In genomic region chr7:138515001-138515528, GRCh38 we compare ENCODE assay signal across 14 cellular contexts. TPM values are rescaled to one million over a fixed set of nuclear protein-coding genes. Genes with fewer than 3 reads are reported as not detected.
A peak's percentile ranks its signal among the peaks of the same experiment; 100 is the strongest.
DNase-seq lines count a peak whose midpoint lies in the region; ATAC-seq and TF ChIP-seq lines count a peak whose summit lies in the region.
"Had no signal": no experiment of that assay in that cellular context is flagged by ENCODE, and none has a peak within 500 bp of the region (broad histone marks: within the 10 kb centered on the region; RNA-seq: fewer than 3 reads in every experiment).

No MANE protein-coding gene starts in this region.

- no peak overlapping the region for H3K4me3 ChIP-seq in GM06990 (replicated peaks; ENCODE audit: low read depth, low read length)
- H3K4me3 ChIP-seq in upper lobe of right lung: no peak overlapping the region
- H3K4me3 ChIP-seq: SJSA1, thoracic aorta had no signal

- CTCF ChIA-PET in MCF 10A (lab: Yijun Ruan, JAX): no interaction called here

- no peak overlapping the region for H3K27ac ChIP-seq in upper lobe of right lung
- H3K27ac ChIP-seq: SJSA1, thoracic aorta had no signal

- H3K4me3 Mint-ChIP-seq in MCF 10A (ENCODE audit: unreplicated experiment): no peak overlapping the region

- H3K9me3 ChIP-seq in upper lobe of right lung: no peaks in the 10 kb centered on the region
- H3K9me3 ChIP-seq: SJSA1, thoracic aorta had no signal

- TF ChIP-seq CTCF in GM06990 (IDR thresholded peaks at IDR 0.05; ENCODE audit: insufficient read depth, low read length, poor library complexity, severe bottlenecking) (no peak), upper lobe of right lung (IDR thresholded peaks at IDR 0.05) (no peak), MCF 10A (IDR thresholded peaks at IDR 0.05; ENCODE audit: unreplicated experiment) (no peak)

- H3K4me1 Mint-ChIP-seq in MCF 10A (ENCODE audit: insufficient read depth, unreplicated experiment): no peaks in the 10 kb centered on the region

- H3K4me1 ChIP-seq in upper lobe of right lung: no peaks in the 10 kb centered on the region
- H3K4me1 ChIP-seq: SJSA1 had no signal

- H3K27me3 ChIP-seq in GM06990 (replicated peaks; ENCODE audit: control insufficient read depth, insufficient read depth, low read length) (no peaks in the 10 kb centered on the region), upper lobe of right lung (no peaks in the 10 kb centered on the region)
- H3K27me3 ChIP-seq: SJSA1 had no signal

- peaks cover 24% of the 10 kb centered on the region for H3K36me3 Mint-ChIP-seq in MCF 10A (ENCODE audit: insufficient read depth, unreplicated experiment)

- DNase-seq in GM06990 (ENCODE audit: extremely low read depth, insufficient read length) (peak; percentile 11), SKM-1 treated with dmso at 0.1 percent for 144 hours (lab: John Stamatoyannopoulos, UW; ENCODE audit: unreplicated experiment) (peak; percentile 16), upper lobe of right lung (no peak), MCF 10A (ENCODE audit: unreplicated experiment) (no peak), anterior cingulate cortex (lab: John Stamatoyannopoulos, UW) (no peak), retina (no peak)
- DNase-seq: activated naive CD4-positive, alpha-beta T cell; DMS79 treated with DMSO at 0.1 percent for 48 hours; IMR-90; right cardiac atrium had no signal

- no peak overlapping the region for H3K27ac Mint-ChIP-seq in MCF 10A (ENCODE audit: low read depth, unreplicated experiment)

- no peaks in the 10 kb centered on the region for H3K27me3 Mint-ChIP-seq in MCF 10A (ENCODE audit: insufficient read depth, unreplicated experiment)

- intact Hi-C loops in upper lobe of right lung (cut with DNase I) (no loop called here), MCF 10A (cut with micrococcal nuclease) (no loop called here)

- ATAC-seq in GM19351 (IDR thresholded peaks at IDR 0.05; ENCODE audit: unreplicated experiment) (peak; percentile 84), HG03196 (IDR thresholded peaks at IDR 0.05; ENCODE audit: unreplicated experiment) (peak; percentile 55), upper lobe of right lung (no peak)
- ATAC-seq: right cardiac atrium had no signal

- H3K36me3 ChIP-seq in GM06990 (ENCODE audit: control insufficient read depth, insufficient read depth, low read length) (peaks cover 7% of the 10 kb centered on the region), upper lobe of right lung (peaks cover 27% of the 10 kb centered on the region)

- H3K9me3 Mint-ChIP-seq in MCF 10A (ENCODE audit: unreplicated experiment): no peaks in the 10 kb centered on the region

- no TSS peak for BruUV-seq in MCF 10A (replicated peaks; lab: Mats Ljungman, UMichigan)

- POLR2A ChIA-PET in MCF 10A (lab: Yijun Ruan, JAX): interaction anchor here (0.8 kb wide), 1 partner anchor 21 kb away, joined by 3 read pairs; no protein-coding TSS in a partner anchor

RNA-seq across cellular contexts. Expression of gene TRIM24, which starts 55.0 kb away (rescaled TPM):
- total RNA-seq in upper lobe of right lung: 23.9 TPM
- 10.2 and 11.9 TPM in 2 replicates for total RNA-seq in MCF 10A (2022)

Comparison
In these comparisons a context has a peak if more than half of its experiments do, and no peak if none do; other contexts are left out.
1. DNase-seq: peak in GM06990 (single experiment) and SKM-1 treated with dmso at 0.1 percent for 144 hours (single experiment); none in upper lobe of right lung (single experiment), MCF 10A (single experiment), anterior cingulate cortex (0 of 58) and retina (single experiment).